2 cellular contexts compared by ENCODE assay signal in the genomic region with DNA sequence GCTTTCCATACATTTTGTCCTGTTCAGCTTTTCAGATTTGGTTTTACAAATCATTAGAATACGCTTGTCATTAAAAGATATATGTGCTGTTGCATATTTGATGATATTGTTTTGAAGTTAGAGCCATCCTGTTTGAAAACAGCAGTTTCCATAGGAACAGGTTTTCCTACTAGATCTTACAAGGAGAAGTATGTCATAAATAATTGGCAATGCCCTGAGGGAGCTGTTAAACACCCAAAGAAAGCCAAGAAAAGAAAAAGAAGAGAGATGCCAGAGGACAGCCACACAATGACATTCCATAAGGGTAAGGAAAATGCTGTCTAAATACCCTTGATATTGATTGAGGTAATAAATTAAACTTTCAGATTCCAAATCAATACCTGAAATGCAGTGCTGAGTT.
TF ChIP-seq lines count a peak whose summit lies in the region.

No MANE protein-coding gene starts in this region.

TF ChIP-seq in endothelial cell of umbilical vein, 7 proteins besides CTCF, POLR2A, EP300 and RAD21:
- TF ChIP-seq EZH2 (IDR thresholded peaks at IDR 0.05; ENCODE audit: borderline replicate concordance, low read depth, low read length, severe bottlenecking) (no peak), POLR2AphosphoS5 (IDR thresholded peaks at IDR 0.05; ENCODE audit: insufficient read depth, low read depth, low read length) (no peak), FOS (IDR thresholded peaks at IDR 0.05; ENCODE audit: borderline replicate concordance, insufficient read depth, low read length) (no peak), GATA2 (IDR thresholded peaks at IDR 0.05; ENCODE audit: insufficient read depth, insufficient read length, low read depth, low read length) (no peak), MYC (IDR thresholded peaks at IDR 0.05; ENCODE audit: low read depth, low read length) (no peak), JUN (IDR thresholded peaks at IDR 0.05; ENCODE audit: borderline replicate concordance, insufficient read depth, insufficient read length, low read depth) (no peak)
- TF ChIP-seq, protein P1, sequence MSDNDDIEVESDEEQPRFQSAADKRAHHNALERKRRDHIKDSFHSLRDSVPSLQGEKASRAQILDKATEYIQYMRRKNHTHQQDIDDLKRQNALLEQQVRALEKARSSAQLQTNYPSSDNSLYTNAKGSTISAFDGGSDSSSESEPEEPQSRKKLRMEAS (IDR thresholded peaks at IDR 0.05; ENCODE audit: insufficient read depth, insufficient read length), result no peak

TF ChIP-seq in neural cell, 6 proteins besides CTCF, POLR2A, EP300 and RAD21:
- no peak for TF ChIP-seq SMC3 (conservative IDR thresholded peaks at IDR 0.05; ENCODE audit: poor library complexity)
- peak; percentile 51 for TF ChIP-seq POLR2AphosphoS5 (IDR thresholded peaks at IDR 0.05)
- no peak for TF ChIP-seq MXI1 (conservative IDR thresholded peaks at IDR 0.05; ENCODE audit: poor library complexity, severe bottlenecking)
- TF ChIP-seq TAF1 (IDR thresholded peaks at IDR 0.05; ENCODE audit: low read depth), result no peak
- no peak for TF ChIP-seq EZH2 (IDR thresholded peaks at IDR 0.05; ENCODE audit: borderline replicate concordance, insufficient read depth, low read length, poor library complexity, severe bottlenecking)
- TF ChIP-seq, protein P2, sequence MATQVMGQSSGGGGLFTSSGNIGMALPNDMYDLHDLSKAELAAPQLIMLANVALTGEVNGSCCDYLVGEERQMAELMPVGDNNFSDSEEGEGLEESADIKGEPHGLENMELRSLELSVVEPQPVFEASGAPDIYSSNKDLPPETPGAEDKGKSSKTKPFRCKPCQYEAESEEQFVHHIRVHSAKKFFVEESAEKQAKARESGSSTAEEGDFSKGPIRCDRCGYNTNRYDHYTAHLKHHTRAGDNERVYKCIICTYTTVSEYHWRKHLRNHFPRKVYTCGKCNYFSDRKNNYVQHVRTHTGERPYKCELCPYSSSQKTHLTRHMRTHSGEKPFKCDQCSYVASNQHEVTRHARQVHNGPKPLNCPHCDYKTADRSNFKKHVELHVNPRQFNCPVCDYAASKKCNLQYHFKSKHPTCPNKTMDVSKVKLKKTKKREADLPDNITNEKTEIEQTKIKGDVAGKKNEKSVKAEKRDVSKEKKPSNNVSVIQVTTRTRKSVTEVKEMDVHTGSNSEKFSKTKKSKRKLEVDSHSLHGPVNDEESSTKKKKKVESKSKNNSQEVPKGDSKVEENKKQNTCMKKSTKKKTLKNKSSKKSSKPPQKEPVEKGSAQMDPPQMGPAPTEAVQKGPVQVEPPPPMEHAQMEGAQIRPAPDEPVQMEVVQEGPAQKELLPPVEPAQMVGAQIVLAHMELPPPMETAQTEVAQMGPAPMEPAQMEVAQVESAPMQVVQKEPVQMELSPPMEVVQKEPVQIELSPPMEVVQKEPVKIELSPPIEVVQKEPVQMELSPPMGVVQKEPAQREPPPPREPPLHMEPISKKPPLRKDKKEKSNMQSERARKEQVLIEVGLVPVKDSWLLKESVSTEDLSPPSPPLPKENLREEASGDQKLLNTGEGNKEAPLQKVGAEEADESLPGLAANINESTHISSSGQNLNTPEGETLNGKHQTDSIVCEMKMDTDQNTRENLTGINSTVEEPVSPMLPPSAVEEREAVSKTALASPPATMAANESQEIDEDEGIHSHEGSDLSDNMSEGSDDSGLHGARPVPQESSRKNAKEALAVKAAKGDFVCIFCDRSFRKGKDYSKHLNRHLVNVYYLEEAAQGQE (IDR thresholded peaks at IDR 0.05; ENCODE audit: borderline replicate concordance), result peak; percentile 80
TF ChIP-seq in neural cell: peak in this region for 2.
